ENCODE assay signal across 8 cellular contexts in genomic region chr13:21074601-21075302, GRCh38. TPM values are rescaled to one million over a fixed set of nuclear protein-coding genes. Genes with fewer than 3 reads are reported as not detected.
DNase-seq lines count a peak whose midpoint lies in the region; ATAC-seq and TF ChIP-seq lines count a peak whose summit lies in the region.

No MANE protein-coding gene starts in this region.

- H3K9me3 Mint-ChIP-seq in T-helper 1 cell treated with Interleukin-12 subunit alpha and Interleukin-12 subunit beta and Interleukin-4 antibody, amounts not matched to agents 30 μg/mL and 1 μg/mL, for 36 hours: no peaks in the 10 kb centered on the region

- H3K27ac ChIP-seq in esophagus (ENCODE audit: low read depth in 2 of 2, low read length in 1 of 2): peak overlapping the region; percentile 47 to 81
- H3K27ac ChIP-seq in prostate gland: peak overlapping the region; percentile 10 to 23
- no peak overlapping the region for H3K27ac ChIP-seq in A673 (ENCODE audit: low read depth, low read length, poor library complexity, severe bottlenecking)

- CTCF ChIA-PET in A673 (lab: Charles Lee): no interaction called here

- H3K36me3 ChIP-seq in esophagus (ENCODE audit: control insufficient read depth in 2 of 2, insufficient read depth in 2 of 2, low read length in 1 of 2) (no peaks in the 10 kb centered on the region), prostate gland (no peaks in the 10 kb centered on the region), A673 (ENCODE audit: insufficient read depth, low read length, poor library complexity, severe bottlenecking) (no peaks in the 10 kb centered on the region)

- H3K27me3 ChIP-seq in esophagus (ENCODE audit: control insufficient read depth in 1 of 2, insufficient read depth in 2 of 2, low read length in 2 of 2) (no peaks in the 10 kb centered on the region), prostate gland (replicated peaks; ENCODE audit: insufficient read depth) (no peaks in the 10 kb centered on the region), A673 (replicated peaks; ENCODE audit: insufficient read depth, low read depth, low read length, poor library complexity) (no peaks in the 10 kb centered on the region)

- peaks cover 12% of the 10 kb centered on the region for H3K27me3 Mint-ChIP-seq in T-helper 1 cell treated with Interleukin-12 subunit alpha and Interleukin-12 subunit beta and Interleukin-4 antibody, amounts not matched to agents 30 μg/mL and 1 μg/mL, for 36 hours (ENCODE audit: low read depth)

- WGBS in esophagus, 2 donors: 49 to 54% methylated on average over 15 of the region's 15 CpGs
- WGBS in prostate gland: 67% methylated on average over 15 of the region's 15 CpGs

- H3K9me3 ChIP-seq in esophagus (ENCODE audit: control insufficient read depth in 2 of 2, insufficient read depth in 1 of 2, low read depth in 1 of 2, low read length in 1 of 2) (no peaks in the 10 kb centered on the region), prostate gland (no peaks in the 10 kb centered on the region), A673 (ENCODE audit: low read depth, low read length, poor library complexity, severe bottlenecking) (no peaks in the 10 kb centered on the region)

- POLR2A ChIA-PET in A673 (lab: Charles Lee; ENCODE audit: low non-redundant PET): no interaction called here

- BruUV-seq in A673 (replicated peaks; lab: Mats Ljungman, UMichigan): no TSS peak

- no peak for TF ChIP-seq POLR2A in prostate gland (IDR thresholded peaks at IDR 0.05)

- TF ChIP-seq CTCF in prostate gland (IDR thresholded peaks at IDR 0.05) (no peak), A673 (conservative IDR thresholded peaks at IDR 0.05; ENCODE audit: low read depth, low read length) (no peak)

- H3K36me3 Mint-ChIP-seq in T-helper 1 cell treated with Interleukin-12 subunit alpha and Interleukin-12 subunit beta and Interleukin-4 antibody, amounts not matched to agents 30 μg/mL and 1 μg/mL, for 36 hours (ENCODE audit: low read depth): no peaks in the 10 kb centered on the region

- intact Hi-C loops in prostate gland (cut with DNase I): no loop called here
- intact Hi-C loops in A673 (cut with micrococcal nuclease; ENCODE audit: unreplicated experiment): no loop called here

- peak overlapping the region; percentile 76 for H3K27ac Mint-ChIP-seq in T-helper 1 cell treated with Interleukin-12 subunit alpha and Interleukin-12 subunit beta and Interleukin-4 antibody, amounts not matched to agents 30 μg/mL and 1 μg/mL, for 36 hours

- peak overlapping the region; percentile 77 for H3K4me3 Mint-ChIP-seq in T-helper 1 cell treated with Interleukin-12 subunit alpha and Interleukin-12 subunit beta and Interleukin-4 antibody, amounts not matched to agents 30 μg/mL and 1 μg/mL, for 36 hours

- peaks cover 17% of the 10 kb centered on the region for H3K4me1 Mint-ChIP-seq in T-helper 1 cell treated with Interleukin-12 subunit alpha and Interleukin-12 subunit beta and Interleukin-4 antibody, amounts not matched to agents 30 μg/mL and 1 μg/mL, for 36 hours (ENCODE audit: low read depth)

- ATAC-seq in GM21576 (IDR thresholded peaks at IDR 0.05; ENCODE audit: unreplicated experiment): no peak

- DNase-seq in GM03348 (ENCODE audit: low spot score) (peak; percentile 45), prostate gland (ENCODE audit: low spot score) (no peak), occipital lobe (lab: John Stamatoyannopoulos, UW) (no peak), D341Med (ENCODE audit: low spot score) (no peak), A673 (ENCODE audit: low spot score) (no peak)

- H3K4me1 ChIP-seq in esophagus (ENCODE audit: control insufficient read depth in 2 of 2, insufficient read depth in 2 of 2, low read length in 1 of 2): no peaks in the 10 kb centered on the region
- no peaks in the 10 kb centered on the region for H3K4me1 ChIP-seq in prostate gland (replicated peaks)
- peaks cover 3% of the 10 kb centered on the region for H3K4me1 ChIP-seq in A673 (ENCODE audit: insufficient read depth, low read length, poor library complexity, severe bottlenecking)

- H3K4me3 ChIP-seq in esophagus (ENCODE audit: low read depth in 1 of 2, low read length in 2 of 2) (no peak overlapping the region), prostate gland (no peak overlapping the region), A673 (ENCODE audit: low read depth, low read length, poor library complexity, severe bottlenecking) (no peak overlapping the region)

RNA-seq across cellular contexts. Expression of gene LATS2, which starts 13.4 kb away (rescaled TPM):
- polyA plus RNA-seq in esophagus: 1 to 10 TPM; 5.1 to 5.2 TPM
- total RNA-seq in prostate gland: 10 to 100 TPM; 22.0 to 27.4 TPM
- total RNA-seq in occipital lobe: 2.2 TPM
- total RNA-seq in A673 (2021): 13.1 and 14.2 TPM in 2 replicates
